ENCODE assay signal across 1 cellular context in the genomic region with DNA sequence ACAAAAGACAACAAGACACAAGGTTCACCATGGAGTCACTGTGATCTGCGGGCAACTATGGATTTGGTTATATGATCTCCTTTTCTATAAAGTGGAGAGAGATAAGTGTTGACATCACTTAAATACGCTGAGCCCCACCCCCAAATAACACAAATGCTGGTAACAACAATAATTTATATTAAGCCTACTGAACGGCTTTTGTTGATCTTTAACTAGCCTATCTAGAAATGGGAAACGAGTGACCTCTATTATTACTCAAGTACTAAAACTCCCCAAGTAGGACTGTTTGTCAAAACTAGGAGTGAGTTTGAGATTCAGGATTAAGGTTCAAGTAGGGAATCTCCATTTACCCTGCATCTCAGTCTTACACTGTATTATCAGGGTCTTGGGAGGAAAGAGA.
TF ChIP-seq lines count a peak whose summit lies in the region.

No MANE protein-coding gene starts in this region.

TF ChIP-seq in IMR-90, 13 proteins besides CTCF, POLR2A, EP300 and RAD21:
- TF ChIP-seq ELK1 (IDR thresholded peaks at IDR 0.05; ENCODE audit: borderline replicate concordance, low read depth, low read length): no peak
- no peak for TF ChIP-seq CEBPB (IDR thresholded peaks at IDR 0.05; ENCODE audit: low read depth, low read length)
- TF ChIP-seq RCOR1 (IDR thresholded peaks at IDR 0.05; ENCODE audit: insufficient replicate concordance, low read length): no peak
- no peak for TF ChIP-seq SMC3 (IDR thresholded peaks at IDR 0.05; ENCODE audit: low read depth, low read length)
- TF ChIP-seq, protein P1, sequence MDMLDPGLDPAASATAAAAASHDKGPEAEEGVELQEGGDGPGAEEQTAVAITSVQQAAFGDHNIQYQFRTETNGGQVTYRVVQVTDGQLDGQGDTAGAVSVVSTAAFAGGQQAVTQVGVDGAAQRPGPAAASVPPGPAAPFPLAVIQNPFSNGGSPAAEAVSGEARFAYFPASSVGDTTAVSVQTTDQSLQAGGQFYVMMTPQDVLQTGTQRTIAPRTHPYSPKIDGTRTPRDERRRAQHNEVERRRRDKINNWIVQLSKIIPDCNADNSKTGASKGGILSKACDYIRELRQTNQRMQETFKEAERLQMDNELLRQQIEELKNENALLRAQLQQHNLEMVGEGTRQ (IDR thresholded peaks at IDR 0.05; ENCODE audit: low read depth, low read length): no peak
- no peak for TF ChIP-seq MXI1 (IDR thresholded peaks at IDR 0.05; ENCODE audit: borderline replicate concordance, low read depth, low read length)
- no peak for TF ChIP-seq BHLHE40 (IDR thresholded peaks at IDR 0.05; ENCODE audit: low read depth, low read length)
- no peak for TF ChIP-seq MAFK (IDR thresholded peaks at IDR 0.05; ENCODE audit: low read depth, low read length)
- no peak for TF ChIP-seq RFX5 (IDR thresholded peaks at IDR 0.05; ENCODE audit: low read depth, low read length)
TF ChIP-seq in IMR-90: peak in this region for 0.
